8 cellular contexts compared by ENCODE assay signal in genomic region chr20:56467969-56468316, GRCh38. TPM values are rescaled to one million over a fixed set of nuclear protein-coding genes. Genes with fewer than 3 reads are reported as not detected.
A peak's percentile ranks its signal among the peaks of the same experiment; 100 is the strongest.
DNase-seq lines count a peak whose midpoint lies in the region; ATAC-seq and TF ChIP-seq lines count a peak whose summit lies in the region.

No MANE protein-coding gene starts in this region.

- peak overlapping the region; percentile 75 for H3K9ac ChIP-seq in fibroblast of lung (ENCODE audit: insufficient read depth, low read length)

- no peaks in the 10 kb centered on the region; the same call in 1 of the 2 replicates for H3F3A ChIP-seq in PC-9 (ENCODE audit: insufficient read depth, low read depth)

- H3K4me3 ChIP-seq in PC-9 (peak overlapping the region; percentile 86), fibroblast of lung (replicated peaks in 1 of 4; ENCODE audit: control extremely low read depth in 1 of 4, insufficient read depth in 1 of 4, low read depth in 3 of 4, low read length in 4 of 4) (peak overlapping the region; percentile 65 to 97 (median 70)), gastrocnemius medialis (peak overlapping the region; percentile 73 to 93 (median 92))

- POLR2A ChIA-PET in PC-9 (lab: Charles Lee; ENCODE audit: unreplicated experiment): no interaction called here

- H3K79me2 ChIP-seq in PC-9 (ENCODE audit: low read depth) (peaks cover 26% of the 10 kb centered on the region), fibroblast of lung (ENCODE audit: control insufficient read depth, insufficient read depth, low read length) (peaks cover 33% of the 10 kb centered on the region)

- H4K20me1 ChIP-seq in PC-9 (ENCODE audit: insufficient read depth) (no peaks in the 10 kb centered on the region), fibroblast of lung (ENCODE audit: control insufficient read depth, extremely low read depth, insufficient read depth, low read length) (no peaks in the 10 kb centered on the region)

- in situ Hi-C loops in gastrocnemius medialis (cut with MboI; ENCODE audit: low sequenced_read_pairs in 4 of 4): no loop called here

- ATAC-seq in GM19463 (IDR thresholded peaks at IDR 0.05; ENCODE audit: unreplicated experiment) (peak; percentile 3), gastrocnemius medialis (peak in 1 of 2 donors; percentile 7), HG03280 (IDR thresholded peaks at IDR 0.05; ENCODE audit: unreplicated experiment) (no peak)

- H3K4me2 ChIP-seq in PC-9 (peak overlapping the region; percentile 95), fibroblast of lung (ENCODE audit: extremely low read depth, insufficient read depth, low read length) (peak overlapping the region; percentile 80)

- peaks cover under 1% of the 10 kb centered on the region; the same call in 1 of the 2 replicates for H3K36me3 ChIP-seq in PC-9 (ENCODE audit: low read depth)
- H3K36me3 ChIP-seq in fibroblast of lung (ENCODE audit: control insufficient read depth, insufficient read depth, low read length): peaks cover 2% of the 10 kb centered on the region
- peaks cover 0 to 4% of the 10 kb centered on the region in 2 donors for H3K36me3 ChIP-seq in gastrocnemius medialis

- no peaks in the 10 kb centered on the region for H3K9me3 ChIP-seq in PC-9 (ENCODE audit: insufficient read depth, low read depth)
- no peaks in the 10 kb centered on the region for H3K9me3 ChIP-seq in fibroblast of lung (ENCODE audit: control insufficient read depth, insufficient read depth, low read depth, low read length)
- H3K9me3 ChIP-seq in gastrocnemius medialis: no peaks in the 10 kb centered on the region

- H3K4me1 ChIP-seq in PC-9 (replicated peaks; ENCODE audit: insufficient read depth) (peaks cover 17% of the 10 kb centered on the region), fibroblast of lung (ENCODE audit: control insufficient read depth, extremely low read depth, insufficient read depth, low read length) (peaks cover 8% of the 10 kb centered on the region), gastrocnemius medialis (peaks cover 27% of the 10 kb centered on the region in 2 donors)

- H3K27ac ChIP-seq in PC-9 (no peak overlapping the region), fibroblast of lung (ENCODE audit: insufficient read depth, low read length) (peak overlapping the region; percentile 97), gastrocnemius medialis (peak overlapping the region; percentile 79 to 87 (median 86))

- CTCF ChIA-PET in PC-9 (lab: Charles Lee): no interaction called here

- H3K27me3 ChIP-seq in PC-9 (ENCODE audit: insufficient read depth, low read depth) (no peaks in the 10 kb centered on the region; the same call in 1 of the 2 replicates), fibroblast of lung (ENCODE audit: control insufficient read depth, insufficient read depth, low read length) (no peaks in the 10 kb centered on the region), gastrocnemius medialis (no peaks in the 10 kb centered on the region)

- H2AFZ ChIP-seq in PC-9 (peak overlapping the region; percentile 92), fibroblast of lung (ENCODE audit: low read length) (peak overlapping the region; percentile 66)

- DNase-seq in PC-9 (no peak), fibroblast of lung (ENCODE audit: low read depth in 2 of 2) (no peak), gastrocnemius medialis (no peak), NCI-H1092 treated with DMSO at 0.1 percent for 48 hours (lab: John Stamatoyannopoulos, UW) (no peak), erythroblast (lab: John Stamatoyannopoulos, UW) (no peak)
- DNase-seq in activated CD4-positive, CD25-positive, alpha-beta regulatory T cell treated with anti-CD3 and anti-CD28 coated beads, Interleukin-2, amount 50 U/mL, for 72 hours: no peak

- intact Hi-C loops in PC-9 (cut with micrococcal nuclease; ENCODE audit: unreplicated experiment): loop anchor here (2.0 kb wide), 2 partner anchors 67 to 75 kb away; partner anchors contain the start of genes AURKA and CSTF1
- intact Hi-C loops in gastrocnemius medialis (cut with DNase I; ENCODE audit: low total_unique reads): loop anchor here (1.0 to 5.0 kb wide), 3 partner anchors 76 to 884 kb away; partner anchors contain the start of genes AURKA, CSTF1 and RAE1

- H3K9me2 ChIP-seq in PC-9 (ENCODE audit: insufficient read depth): no peaks in the 10 kb centered on the region

- TF ChIP-seq POLR2A in gastrocnemius medialis (IDR thresholded peaks at IDR 0.05) (no peak), erythroblast (IDR thresholded peaks at IDR 0.05; ENCODE audit: low read length) (no peak)

- no peak for TF ChIP-seq CTCF in PC-9 (conservative IDR thresholded peaks at IDR 0.05)
- TF ChIP-seq CTCF in fibroblast of lung (conservative IDR thresholded peaks at IDR 0.05 in 1 of 2, IDR thresholded peaks at IDR 0.05 in 1 of 2; ENCODE audit: low read depth in 1 of 2, low read length in 2 of 2): no peak
- no peak for TF ChIP-seq CTCF in gastrocnemius medialis (IDR thresholded peaks at IDR 0.05 in 4 of 5, conservative IDR thresholded peaks at IDR 0.05 in 1 of 5)

- BruUV-seq in PC-9 (replicated peaks; lab: Mats Ljungman, UMichigan): TSS peak; percentile 90

RNA-seq across cellular contexts. Expression of gene RTF2, which starts 0.5 kb away (rescaled TPM):
- total RNA-seq in PC-9 (2021) (96.2 and 108 TPM in 2 replicates), fibroblast of lung (86.3 and 100 TPM in 2 replicates), gastrocnemius medialis (10 to 100 TPM; 69.1 to 88.8 (median 77.5) TPM)
- 107 and 117 TPM in 2 replicates for polyA plus RNA-seq in fibroblast of lung
- polyA plus RNA-seq in fibroblast of lung (2012): 118 and 145 TPM in 2 replicates
- polyA minus RNA-seq in fibroblast of lung (ENCODE audit: low replicate concordance): 50.0 and 80.3 TPM in 2 replicates

RNA-seq across cellular contexts. Expression of gene CASS4, which starts 55.9 kb away (rescaled TPM):
- total RNA-seq in PC-9 (2021) (0.15 TPM in 1 of 2 replicates, not detected in the other), fibroblast of lung (14.9 and 17.7 TPM in 2 replicates), gastrocnemius medialis (under 1 TPM in 3 of 4 donors, not detected in 1; 0.36 to 0.86 (median 0.72) TPM)
- polyA plus RNA-seq in fibroblast of lung: 63.7 and 65.8 TPM in 2 replicates
- polyA plus RNA-seq in fibroblast of lung (2012): 39.0 and 48.2 TPM in 2 replicates
- 84.7 and 110 TPM in 2 replicates for polyA minus RNA-seq in fibroblast of lung (ENCODE audit: low replicate concordance)

RNA-seq across cellular contexts. Expression of gene FAM209A, which starts 56.6 kb away (rescaled TPM):
- not detected in 2 replicates for total RNA-seq in PC-9 (2021)
- not detected in 2 replicates for total RNA-seq in fibroblast of lung
- polyA plus RNA-seq in fibroblast of lung: 0.07 TPM in 1 of 2 replicates, not detected in the other
- polyA plus RNA-seq in fibroblast of lung (2012): 0.15 TPM in 1 of 2 replicates, not detected in the other
- polyA minus RNA-seq in fibroblast of lung (ENCODE audit: low replicate concordance): not detected in 2 replicates
- total RNA-seq in gastrocnemius medialis: not detected
